17 cellular contexts compared by ENCODE assay signal in genomic region chr16:57360321-57360935, GRCh38. TPM values are rescaled to one million over a fixed set of nuclear protein-coding genes. Genes with fewer than 3 reads are reported as not detected.
DNase-seq lines count a peak whose midpoint lies in the region; ATAC-seq and TF ChIP-seq lines count a peak whose summit lies in the region.
"Had no signal": no experiment of that assay in that cellular context is flagged by ENCODE, and none has a peak within 500 bp of the region (broad histone marks: within the 10 kb centered on the region; RNA-seq: fewer than 3 reads in every experiment).

No MANE protein-coding gene starts in this region.

- no peaks in the 10 kb centered on the region for H3K9me3 ChIP-seq in spleen
- H3K9me3 ChIP-seq: BLaER1 treated with 17β-estradiol and CSF1 and Interleukin-3, amounts not matched to agents 10 nM and 100 nM; MG63 had no signal

- peak overlapping the region; percentile 62 for H3K4me3 ChIP-seq in GM12864 (ENCODE audit: low read depth, low read length)
- no peak overlapping the region for H3K4me3 ChIP-seq in coronary artery
- H3K4me3 ChIP-seq in spleen, result no peak overlapping the region
- H3K4me3 ChIP-seq: BLaER1 treated with 17β-estradiol and CSF1 and Interleukin-3, amounts not matched to agents 10 nM and 100 nM; MG63 had no signal

- no peaks in the 10 kb centered on the region for H3K36me3 ChIP-seq in spleen
- H3K36me3 ChIP-seq: BLaER1 treated with 17β-estradiol and CSF1 and Interleukin-3, amounts not matched to agents 10 nM and 100 nM; MG63 had no signal

- intact Hi-C loops in spleen (cut with DNase I; ENCODE audit: low total_unique reads), result no loop called here

- H3K27ac ChIP-seq in coronary artery (no peak overlapping the region), spleen (no peak overlapping the region)
- H3K27ac ChIP-seq: BLaER1 treated with 17β-estradiol and CSF1 and Interleukin-3, amounts not matched to agents 10 nM and 100 nM had no signal

- ATAC-seq in HG03025 (IDR thresholded peaks at IDR 0.05; ENCODE audit: low FRiP score, unreplicated experiment), result no peak

- TF ChIP-seq CTCF in GM12864 (IDR thresholded peaks at IDR 0.05; ENCODE audit: low read depth, low read length, missing control alignments), result no peak
- no peak for TF ChIP-seq CTCF in coronary artery (IDR thresholded peaks at IDR 0.05)
- TF ChIP-seq CTCF in spleen (IDR thresholded peaks at IDR 0.05 in 8 of 11, conservative IDR thresholded peaks at IDR 0.05 in 3 of 11), result no peak

- H3K27me3 ChIP-seq in spleen (replicated peaks in 1 of 7), result peaks cover 0 to 5% (median 0%) of the 10 kb centered on the region in 7 donors
- H3K27me3 ChIP-seq: BLaER1 treated with 17β-estradiol and CSF1 and Interleukin-3, amounts not matched to agents 10 nM and 100 nM had no signal

- no peak for DNase-seq in GM12864 (ENCODE audit: low read depth)
- peak; percentile 55 for DNase-seq in coronary artery (ENCODE audit: low spot score)
- DNase-seq in spleen, result peak; percentile 59
- DNase-seq in SKM-1 (lab: John Stamatoyannopoulos, UW; ENCODE audit: unreplicated experiment), result no peak
- DNase-seq in middle frontal gyrus (ENCODE audit: extremely low spot score, low spot score), result no peak
- DNase-seq: KG1; MG63; NCI-H1105; NCI-H187; NCI-H69; NK-92 treated with Interleukin-12 subunit alpha and Interleukin-12 subunit beta, amount 100 ng/mL, for 24 hours had no signal

- 84 to 94% (median 91%) methylated on average over 14 to 16 of the region's 16 CpGs for WGBS in spleen, 5 donors

- H3K4me1 ChIP-seq in spleen, result peaks cover 0 to 13% (median 6%) of the 10 kb centered on the region in 6 donors

- TF ChIP-seq POLR2A in GM19099 (IDR thresholded peaks at IDR 0.05; ENCODE audit: extremely low read depth, insufficient read length, low read depth), result peak; percentile 22
- no peak for TF ChIP-seq POLR2A in spleen (IDR thresholded peaks at IDR 0.05)

RNA-seq across cellular contexts. Expression of gene CCL22, which starts 1.8 kb away (rescaled TPM):
- total RNA-seq in spleen, result 1 to 10 TPM in 5 of 7 donors, under 1 TPM in 2; 0.51 to 6.9 (median 1.9) TPM
- polyA plus RNA-seq in spleen, result 1 to 10 TPM; 1.0 to 1.9 (median 1.6) TPM
- total RNA-seq: H4, SK-MEL-5 had no signal
- polyA plus RNA-seq: AG04450 had no signal

RNA-seq across cellular contexts. Expression of gene CX3CL1, which starts 11.9 kb away (rescaled TPM):
- 1 to 10 TPM in 5 of 7 donors, under 1 TPM in 2; 0.67 to 7.3 (median 1.6) TPM for total RNA-seq in spleen
- 1 to 10 TPM in 2 of 3 donors, under 1 TPM in 1; 0.39 to 2.4 (median 1.5) TPM for polyA plus RNA-seq in spleen

RNA-seq across cellular contexts. Expression of gene CCL17, which starts 44.1 kb away (rescaled TPM):
- total RNA-seq in spleen, result 1 to 10 TPM in 2 of 7 donors, under 1 TPM in 1, not detected in 4; 0.75 to 3.1 (median 1.2) TPM
- polyA plus RNA-seq in spleen, result 1 to 10 TPM in 2 of 3 donors, under 1 TPM in 1; 0.29 to 4.0 (median 2.8) TPM
- total RNA-seq: H4 had no signal
- polyA plus RNA-seq: AG04450 had no signal

Comparison
In these comparisons a context has a peak if more than half of its experiments do, and no peak if none do; other contexts are left out.
1. DNase-seq: peak in coronary artery (single experiment) and spleen (single experiment); none in GM12864 (single experiment), SKM-1 (single experiment) and middle frontal gyrus (single experiment).